22 cellular contexts compared by ENCODE assay signal in genomic region chr22:27561301-27561820, GRCh38.
"Had no signal": no experiment of that assay in that cellular context is flagged by ENCODE, and none has a peak within 500 bp of the region (broad histone marks: within the 10 kb centered on the region; RNA-seq: fewer than 3 reads in every experiment).

No MANE protein-coding gene starts in this region.

- H3K27me3 ChIP-seq: ascending aorta, breast epithelium, esophagus muscularis mucosa, foreskin keratinocyte, right lobe of liver had no signal

- DNase-seq: activated CD8-positive, alpha-beta memory T cell treated with anti-CD3 and anti-CD28 coated beads for 24 hours; activated CD8-positive, alpha-beta memory T cell treated with anti-CD3 and anti-CD28 coated beads, Interleukin-2, amount 50 U/mL, for 48 hours; activated effector memory CD4-positive, alpha-beta T cell treated with anti-CD3 and anti-CD28 coated beads, Interleukin-2, amount 50 U/mL, for 16 hours; activated T-cell treated with anti-CD3 and anti-CD28 coated beads, Interleukin-2, amount 50 U/mL, for 48 hours; cerebellar nuclear complex; effector CD8-positive, alpha-beta T cell; foreskin keratinocyte; hypothalamus; right lobe of liver; small intestine; stimulated activated CD4-positive, alpha-beta T cell treated with anti-CD3 and anti-CD28 coated beads, Interleukin-15, amount 100 ng/mL, for 24 hours; stimulated activated CD4-positive, alpha-beta T cell treated with anti-CD3 and anti-CD28 coated beads, Interleukin-2, amount 100 ng/mL, for 48 hours; stimulated activated naive CD8-positive, alpha-beta T cell treated with anti-CD3 and anti-CD28 coated beads, Interleukin-15, amount 100 ng/mL, for 72 hours; T1000; trophoblast cell had no signal

- H3K36me3 ChIP-seq: ascending aorta, breast epithelium, esophagus muscularis mucosa, right lobe of liver had no signal

- H3K4me1 ChIP-seq: ascending aorta, breast epithelium, esophagus muscularis mucosa, foreskin keratinocyte, right lobe of liver had no signal

- H3K9me3 ChIP-seq: ascending aorta, breast epithelium, right lobe of liver had no signal

- H3K27ac ChIP-seq: ascending aorta, breast epithelium, esophagus muscularis mucosa, foreskin keratinocyte, right lobe of liver had no signal

- H3K4me3 ChIP-seq: ascending aorta, breast epithelium, esophagus muscularis mucosa, lung, right lobe of liver had no signal

- ATAC-seq: activated CD4-positive, CD25-positive, alpha-beta regulatory T cell treated with anti-CD3 and anti-CD28 coated beads, Interleukin-2, amount 50 U/mL, for 24 hours; foreskin keratinocyte; left lobe of liver; natural killer cell treated with Interleukin-12 subunit alpha and Interleukin-12 subunit beta and Interleukin-15 and Interleukin-18, amount 100 ng/mL, for 72 hours; right lobe of liver; stimulated activated naive CD8-positive, alpha-beta T cell treated with anti-CD3 and anti-CD28 coated beads, Interleukin-15, amount 100 ng/mL, for 72 hours had no signal
